39 cellular contexts compared by ENCODE assay signal in genomic region chr11:70849031-70849430, GRCh38.
"Had no signal": no experiment of that assay in that cellular context is flagged by ENCODE, and none has a peak within 500 bp of the region (broad histone marks: within the 10 kb centered on the region; RNA-seq: fewer than 3 reads in every experiment).

No MANE protein-coding gene starts in this region.

- H3K9me3 ChIP-seq: adrenal gland, ascending aorta, body of pancreas had no signal

- H3K36me3 Mint-ChIP-seq: activated naive CD4-positive, alpha-beta T cell treated with anti-CD3 and anti-CD28 coated beads, Interleukin-2, amount 10 ng/mL, durations not matched to agents 7 days and 5 days; activated naive CD4-positive, alpha-beta T cell treated with anti-CD3 and anti-CD28 coated beads, Interleukin-2, amount 50 U/mL, for 24 hours; activated naive CD4-positive, alpha-beta T cell treated with anti-CD3 and anti-CD28 coated beads, Interleukin-2, amount 50 U/mL, for 72 hours; activated naive CD8-positive, alpha-beta T cell; activated naive CD8-positive, alpha-beta T cell treated with anti-CD3 and anti-CD28 coated beads for 36 hours; activated naive CD8-positive, alpha-beta T cell treated with anti-CD3 and anti-CD28 coated beads, Interleukin-2, amount 10 ng/mL, durations not matched to agents 7 days and 5 days; brain had no signal

- H3K4me1 Mint-ChIP-seq: activated naive CD4-positive, alpha-beta T cell treated with anti-CD3 and anti-CD28 coated beads, Interleukin-2, amount 10 ng/mL, durations not matched to agents 7 days and 5 days; activated naive CD4-positive, alpha-beta T cell treated with anti-CD3 and anti-CD28 coated beads, Interleukin-2, amount 50 U/mL, for 24 hours; activated naive CD8-positive, alpha-beta T cell treated with anti-CD3 and anti-CD28 coated beads for 36 hours; activated naive CD8-positive, alpha-beta T cell treated with anti-CD3 and anti-CD28 coated beads, Interleukin-2, amount 10 ng/mL, durations not matched to agents 7 days and 5 days; activated naive CD8-positive, alpha-beta T cell treated with anti-CD3 and anti-CD28 coated beads, Interleukin-2, amount 50 U/mL, for 24 hours; activated T-helper 17 cell treated with anti-CD3 and anti-CD28 coated beads, Interleukin-2, amount 50 U/mL, for 72 hours; central memory CD8-positive, alpha-beta T cell had no signal

- H3K4me1 ChIP-seq: adrenal gland, ascending aorta, body of pancreas, breast epithelium had no signal

- FAIRE-seq: astrocyte, bronchial epithelial cell had no signal

- ATAC-seq: activated naive CD4-positive, alpha-beta T cell treated with anti-CD3 and anti-CD28 coated beads, Interleukin-2, amount 50 U/mL, for 72 hours; activated naive CD8-positive, alpha-beta T cell treated with anti-CD3 and anti-CD28 coated beads, Interleukin-2, amount 50 U/mL, for 24 hours; activated T-cell treated with anti-CD3 and anti-CD28 coated beads, Interleukin-2, amount 50 U/mL, for 4 hours; activated T-cell treated with anti-CD3 and anti-CD28 coated beads, Interleukin-2, amount 50 U/mL, for 72 hours; activated T-helper 17 cell treated with anti-CD3 and anti-CD28 coated beads, Interleukin-2, amount 50 U/mL, for 72 hours; body of pancreas had no signal

- H3K27ac Mint-ChIP-seq: activated naive CD4-positive, alpha-beta T cell treated with anti-CD3 and anti-CD28 coated beads for 36 hours; activated naive CD4-positive, alpha-beta T cell treated with anti-CD3 and anti-CD28 coated beads, Interleukin-2, amount 10 ng/mL, durations not matched to agents 7 days and 5 days; activated naive CD4-positive, alpha-beta T cell treated with anti-CD3 and anti-CD28 coated beads, Interleukin-2, amount 50 U/mL, for 24 hours; activated naive CD4-positive, alpha-beta T cell treated with anti-CD3 and anti-CD28 coated beads, Interleukin-2, amount 50 U/mL, for 72 hours; activated naive CD8-positive, alpha-beta T cell; activated naive CD8-positive, alpha-beta T cell treated with anti-CD3 and anti-CD28 coated beads for 36 hours; activated naive CD8-positive, alpha-beta T cell treated with anti-CD3 and anti-CD28 coated beads, Interleukin-2, amount 10 ng/mL, durations not matched to agents 7 days and 5 days; activated naive CD8-positive, alpha-beta T cell treated with anti-CD3 and anti-CD28 coated beads, Interleukin-2, amount 50 U/mL, for 24 hours; activated T-cell treated with anti-CD3 and anti-CD28 coated beads, Interleukin-2, amount 50 U/mL, for 24 hours; activated T-cell treated with anti-CD3 and anti-CD28 coated beads, Interleukin-2, amount 50 U/mL, for 72 hours; activated T-helper 1 cell treated with anti-CD3 and anti-CD28 coated beads, Interleukin-12 subunit alpha, Interleukin-12 subunit beta, Interleukin-2, Interleukin-4 antibody, amounts not matched to agents 30 ng/mL and 10 ng/mL and 1 ng/mL, durations not matched to agents 14 hours and 24 hours and 36 hours; activated T-helper 17 cell treated with anti-CD3 and anti-CD28 coated beads, Interleukin-2, amount 50 U/mL, for 72 hours; activated T-helper 2 cell treated with anti-CD3 and anti-CD28 coated beads, Interferon-gamma antibody, Interleukin-2, Interleukin-4, amounts not matched to agents 10 μg/mL and 5 μg/mL and 100 μg/mL, durations not matched to agents 14 hours and 24 hours and 36 hours had no signal

- H3K4me3 Mint-ChIP-seq: activated naive CD4-positive, alpha-beta T cell treated with anti-CD3 and anti-CD28 coated beads for 36 hours; activated naive CD4-positive, alpha-beta T cell treated with anti-CD3 and anti-CD28 coated beads, Interleukin-2, amount 10 ng/mL, durations not matched to agents 7 days and 5 days; activated naive CD4-positive, alpha-beta T cell treated with anti-CD3 and anti-CD28 coated beads, Interleukin-2, amount 50 U/mL, for 24 hours; activated naive CD8-positive, alpha-beta T cell; activated naive CD8-positive, alpha-beta T cell treated with anti-CD3 and anti-CD28 coated beads for 36 hours; activated naive CD8-positive, alpha-beta T cell treated with anti-CD3 and anti-CD28 coated beads, Interleukin-2, amount 10 ng/mL, durations not matched to agents 7 days and 5 days; activated naive CD8-positive, alpha-beta T cell treated with anti-CD3 and anti-CD28 coated beads, Interleukin-2, amount 50 U/mL, for 24 hours; activated T-cell treated with anti-CD3 and anti-CD28 coated beads, Interleukin-2, amount 50 U/mL, for 24 hours; activated T-cell treated with anti-CD3 and anti-CD28 coated beads, Interleukin-2, amount 50 U/mL, for 4 hours; activated T-cell treated with anti-CD3 and anti-CD28 coated beads, Interleukin-2, amount 50 U/mL, for 72 hours; activated T-helper 1 cell treated with anti-CD3 and anti-CD28 coated beads, Interleukin-12 subunit alpha, Interleukin-12 subunit beta, Interleukin-2, Interleukin-4 antibody, amounts not matched to agents 30 ng/mL and 10 ng/mL and 1 ng/mL, durations not matched to agents 14 hours and 24 hours and 36 hours; activated T-helper 17 cell treated with anti-CD3 and anti-CD28 coated beads, Interleukin-2, amount 50 U/mL, for 72 hours; brain; central memory CD8-positive, alpha-beta T cell had no signal

- H3K9me3 Mint-ChIP-seq: activated naive CD4-positive, alpha-beta T cell treated with anti-CD3 and anti-CD28 coated beads, Interleukin-2, amount 50 U/mL, for 24 hours; activated naive CD8-positive, alpha-beta T cell treated with anti-CD3 and anti-CD28 coated beads, Interleukin-2, amount 10 ng/mL, durations not matched to agents 7 days and 5 days; activated naive CD8-positive, alpha-beta T cell treated with anti-CD3 and anti-CD28 coated beads, Interleukin-2, amount 50 U/mL, for 24 hours; activated T-cell treated with anti-CD3 and anti-CD28 coated beads, Interleukin-2, amount 50 U/mL, for 24 hours; activated T-cell treated with anti-CD3 and anti-CD28 coated beads, Interleukin-2, amount 50 U/mL, for 4 hours; activated T-cell treated with anti-CD3 and anti-CD28 coated beads, Interleukin-2, amount 50 U/mL, for 72 hours; activated T-helper 1 cell treated with anti-CD3 and anti-CD28 coated beads, Interleukin-12 subunit alpha, Interleukin-12 subunit beta, Interleukin-2, Interleukin-4 antibody, amounts not matched to agents 30 ng/mL and 10 ng/mL and 1 ng/mL, durations not matched to agents 14 hours and 24 hours and 36 hours; activated T-helper 2 cell treated with anti-CD3 and anti-CD28 coated beads, Interferon-gamma antibody, Interleukin-2, Interleukin-4, amounts not matched to agents 10 μg/mL and 5 μg/mL and 100 μg/mL, durations not matched to agents 14 hours and 24 hours and 36 hours; central memory CD8-positive, alpha-beta T cell had no signal

- H3K27me3 Mint-ChIP-seq: activated naive CD4-positive, alpha-beta T cell treated with anti-CD3 and anti-CD28 coated beads, Interleukin-2, amount 10 ng/mL, durations not matched to agents 7 days and 5 days; activated naive CD8-positive, alpha-beta T cell treated with anti-CD3 and anti-CD28 coated beads, Interleukin-2, amount 10 ng/mL, durations not matched to agents 7 days and 5 days; activated naive CD8-positive, alpha-beta T cell treated with anti-CD3 and anti-CD28 coated beads, Interleukin-2, amount 50 U/mL, for 24 hours; brain had no signal

- DNase-seq: activated effector memory CD4-positive, alpha-beta T cell treated with anti-CD3 and anti-CD28 coated beads, Interleukin-2, amount 50 U/mL, for 16 hours; activated effector memory CD4-positive, alpha-beta T cell treated with Interleukin-2 at 50 U/mL for 16 hours; activated gamma-delta T cell; activated gamma-delta T cell treated with Interleukin-2 at 50 U/mL for 16 hours; activated naive CD4-positive, alpha-beta T cell; activated naive CD4-positive, alpha-beta T cell treated with anti-CD3 and anti-CD28 coated beads for 36 hours; activated naive CD4-positive, alpha-beta T cell treated with anti-CD3 and anti-CD28 coated beads, Interleukin-2, amount 10 ng/mL, durations not matched to agents 7 days and 5 days; activated naive CD4-positive, alpha-beta T cell treated with anti-CD3 and anti-CD28 coated beads, Interleukin-2, amount 50 U/mL, for 16 hours; activated naive CD4-positive, alpha-beta T cell treated with Interleukin-2 at 50 U/mL for 16 hours; activated naive CD8-positive, alpha-beta T cell treated with anti-CD3 and anti-CD28 coated beads for 36 hours; activated naive CD8-positive, alpha-beta T cell treated with anti-CD3 and anti-CD28 coated beads, Interleukin-2, amount 10 ng/mL, durations not matched to agents 7 days and 5 days; activated naive CD8-positive, alpha-beta T cell treated with anti-CD3 and anti-CD28 coated beads, Interleukin-2, amount 50 U/mL, for 24 hours; activated T-cell treated with anti-CD3 and anti-CD28 coated beads, Interleukin-2, amount 50 U/mL, for 24 hours; activated T-cell treated with anti-CD3 and anti-CD28 coated beads, Interleukin-2, amount 50 U/mL, for 4 hours; activated T-cell treated with anti-CD3 and anti-CD28 coated beads, Interleukin-2, amount 50 U/mL, for 48 hours; activated T-cell treated with anti-CD3 and anti-CD28 coated beads, Interleukin-2, amount 50 U/mL, for 72 hours; adrenal gland; amniotic stem cell; amygdala; anterior cingulate cortex; aorta; body of pancreas; brain microvascular endothelial cell; caudate nucleus; central memory CD4-positive, alpha-beta T cell; cerebellar nuclear complex had no signal

- H3K4me3 ChIP-seq: adrenal gland, ascending aorta, body of pancreas, breast epithelium, cardiac muscle cell had no signal

- H3K27ac ChIP-seq: adrenal gland, ascending aorta, body of pancreas, brain microvascular endothelial cell, breast epithelium, cardiac muscle cell had no signal

- H3K36me3 ChIP-seq: adrenal gland, ascending aorta, brain microvascular endothelial cell, breast epithelium, cardiac muscle cell had no signal

- H3K27me3 ChIP-seq: adrenal gland, ascending aorta, body of pancreas, brain microvascular endothelial cell, breast epithelium, cardiac muscle cell had no signal
